In genomic region chr5:180090769-180091546, GRCh38 we compare ENCODE assay signal across 8 cellular contexts. TPM values are rescaled to one million over a fixed set of nuclear protein-coding genes. Genes with fewer than 3 reads are reported as not detected.
DNase-seq lines count a peak whose midpoint lies in the region; ATAC-seq and TF ChIP-seq lines count a peak whose summit lies in the region.

No MANE protein-coding gene starts in this region.

- H3K27ac Mint-ChIP-seq in activated T-cell treated with anti-CD3 and anti-CD28 coated beads, Interleukin-2, amount 50 U/mL, for 72 hours = no peak overlapping the region

- H3K9me3 ChIP-seq in heart right ventricle (no peaks in the 10 kb centered on the region), gastrocnemius medialis (no peaks in the 10 kb centered on the region)

- TF ChIP-seq CTCF in heart right ventricle (IDR thresholded peaks at IDR 0.05) (peak in 4 of 9 donors; percentile 5 to 39 (median 10)), gastrocnemius medialis (IDR thresholded peaks at IDR 0.05 in 4 of 5, conservative IDR thresholded peaks at IDR 0.05 in 1 of 5) (no peak)

- H3K27me3 Mint-ChIP-seq in activated T-cell treated with anti-CD3 and anti-CD28 coated beads, Interleukin-2, amount 50 U/mL, for 72 hours (ENCODE audit: low read depth) = peaks cover 14% of the 10 kb centered on the region

- no peaks in the 10 kb centered on the region for H3K36me3 Mint-ChIP-seq in activated T-cell treated with anti-CD3 and anti-CD28 coated beads, Interleukin-2, amount 50 U/mL, for 72 hours (ENCODE audit: insufficient read depth in 2 of 2)

- in situ Hi-C loops in gastrocnemius medialis (cut with MboI; ENCODE audit: low sequenced_read_pairs in 4 of 4) = loop anchor here in 2 of 4 donors (5.0 to 25.0 kb wide), 3 partner anchors 104 to 329 kb away; partner anchors contain the start of gene TBC1D9B (in 1 of the 2)

- H3K36me3 ChIP-seq in heart right ventricle = no peaks in the 10 kb centered on the region
- no peaks in the 10 kb centered on the region for H3K36me3 ChIP-seq in gastrocnemius medialis

- peak overlapping the region; percentile 90 to 95 for H3K4me3 Mint-ChIP-seq in activated T-cell treated with anti-CD3 and anti-CD28 coated beads, Interleukin-2, amount 50 U/mL, for 72 hours

- H3K4me3 ChIP-seq in heart right ventricle = peak overlapping the region in 9 of 10 donors; percentile 47 to 65 (median 57)
- peak overlapping the region; percentile 55 to 69 (median 62) for H3K4me3 ChIP-seq in gastrocnemius medialis

- no peaks in the 10 kb centered on the region for H3K9me3 Mint-ChIP-seq in activated T-cell treated with anti-CD3 and anti-CD28 coated beads, Interleukin-2, amount 50 U/mL, for 72 hours

- peaks cover 0 to 26% (median 6%) of the 10 kb centered on the region in 9 donors for H3K4me1 ChIP-seq in heart right ventricle
- peaks cover 0 to 13% of the 10 kb centered on the region in 2 donors for H3K4me1 ChIP-seq in gastrocnemius medialis

- no peak for ATAC-seq in activated T-cell treated with anti-CD3 and anti-CD28 coated beads, Interleukin-2, amount 50 U/mL, for 72 hours (replicated peaks in 1 of 2)
- peak in 1 of 8 donors; percentile 21 for ATAC-seq in heart right ventricle
- peak in 1 of 2 donors; percentile 44 for ATAC-seq in gastrocnemius medialis

- intact Hi-C loops in heart right ventricle (cut with DNase I) (loop anchor here in 7 of 10 donors (1.0 to 5.0 kb wide), 3 partner anchors 102 to 105 kb away; no protein-coding TSS in a partner anchor), gastrocnemius medialis (cut with DNase I; ENCODE audit: low total_unique reads) (loop anchor here (5.0 kb wide), 1 partner anchor 104 kb away; no protein-coding TSS in a partner anchor)

- peaks cover 0 to 4% (median 0%) of the 10 kb centered on the region in 7 donors for H3K27me3 ChIP-seq in heart right ventricle
- no peaks in the 10 kb centered on the region for H3K27me3 ChIP-seq in gastrocnemius medialis

- H3K27ac ChIP-seq in heart right ventricle (peak overlapping the region in 3 of 10 donors; percentile 68 to 80 (median 74)), gastrocnemius medialis (no peak overlapping the region)

- DNase-seq in NCI-H2171 treated with DMSO at 0.1 percent for 48 hours (lab: John Stamatoyannopoulos, UW) (peak; percentile 17), NCI-H2171 (lab: John Stamatoyannopoulos, UW) (no peak), NCI-H2107 (lab: John Stamatoyannopoulos, UW) (peak; percentile 5), heart right ventricle (no peak), gastrocnemius medialis (no peak), amniotic stem cell (lab: John Stamatoyannopoulos, UW) (no peak)
- peak in 1 of 2 donors; percentile 19 for DNase-seq in activated T-cell treated with anti-CD3 and anti-CD28 coated beads, Interleukin-2, amount 50 U/mL, for 72 hours
- DNase-seq in activated CD4-positive, CD25-positive, alpha-beta regulatory T cell (lab: John Stamatoyannopoulos, UW) = no peak

- no peak for TF ChIP-seq POLR2A in gastrocnemius medialis (IDR thresholded peaks at IDR 0.05)

- peaks cover 23% of the 10 kb centered on the region for H3K4me1 Mint-ChIP-seq in activated T-cell treated with anti-CD3 and anti-CD28 coated beads, Interleukin-2, amount 50 U/mL, for 72 hours (ENCODE audit: low read depth)

- WGBS in heart right ventricle, 2 donors = 23 to 34% methylated on average over 17 of the region's 17 CpGs

RNA-seq across cellular contexts. Expression of gene RNF130, which starts 19.4 kb away (rescaled TPM):
- total RNA-seq in activated T-cell treated with anti-CD3 and anti-CD28 coated beads, Interleukin-2, amount 50 U/mL, for 72 hours = 10 to 100 TPM; 17.7 to 23.6 TPM
- total RNA-seq in heart right ventricle = 10 to 100 TPM; 25.8 to 55.8 (median 34.5) TPM
- polyA plus RNA-seq in heart right ventricle = 10 to 100 TPM; 21.9 to 33.6 TPM
- 10 to 100 TPM; 34.5 to 79.5 (median 55.6) TPM for total RNA-seq in gastrocnemius medialis

Comparison
In these comparisons a context has a peak if more than half of its experiments do, and no peak if none do; other contexts are left out.
1. DNase-seq: peak in NCI-H2171 treated with DMSO at 0.1 percent for 48 hours (single experiment) and NCI-H2107 (single experiment); none in NCI-H2171 (single experiment), heart right ventricle (0 of 2), gastrocnemius medialis (0 of 2), activated CD4-positive, CD25-positive, alpha-beta regulatory T cell (0 of 4) and amniotic stem cell (single experiment).